Comparison of ENCODE assay signal across 1 cellular context in the genomic region with DNA sequence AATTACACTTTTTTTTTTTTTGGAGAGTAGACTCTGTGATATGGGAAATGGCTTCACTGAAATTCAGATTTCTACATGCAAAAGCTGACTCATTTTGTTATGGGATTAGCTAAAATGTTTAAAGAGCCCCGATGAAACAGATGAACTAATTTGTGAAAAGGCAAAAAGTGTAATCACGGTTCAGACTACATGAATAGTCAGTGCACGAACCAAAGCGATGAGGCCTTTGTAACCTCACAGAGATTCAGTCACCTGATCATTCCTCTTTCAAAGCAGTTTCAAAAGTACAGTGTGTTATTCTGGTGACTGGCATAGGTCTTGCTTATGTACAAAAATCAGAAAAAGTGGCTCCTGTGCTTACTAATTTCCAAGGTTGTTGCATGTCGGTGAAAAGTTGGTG.
TF ChIP-seq lines count a peak whose summit lies in the region.

No MANE protein-coding gene starts in this region.

TF ChIP-seq in WTC11, 78 proteins besides CTCF, POLR2A, EP300 and RAD21 (continued from another document):
- TF ChIP-seq, protein P1, sequence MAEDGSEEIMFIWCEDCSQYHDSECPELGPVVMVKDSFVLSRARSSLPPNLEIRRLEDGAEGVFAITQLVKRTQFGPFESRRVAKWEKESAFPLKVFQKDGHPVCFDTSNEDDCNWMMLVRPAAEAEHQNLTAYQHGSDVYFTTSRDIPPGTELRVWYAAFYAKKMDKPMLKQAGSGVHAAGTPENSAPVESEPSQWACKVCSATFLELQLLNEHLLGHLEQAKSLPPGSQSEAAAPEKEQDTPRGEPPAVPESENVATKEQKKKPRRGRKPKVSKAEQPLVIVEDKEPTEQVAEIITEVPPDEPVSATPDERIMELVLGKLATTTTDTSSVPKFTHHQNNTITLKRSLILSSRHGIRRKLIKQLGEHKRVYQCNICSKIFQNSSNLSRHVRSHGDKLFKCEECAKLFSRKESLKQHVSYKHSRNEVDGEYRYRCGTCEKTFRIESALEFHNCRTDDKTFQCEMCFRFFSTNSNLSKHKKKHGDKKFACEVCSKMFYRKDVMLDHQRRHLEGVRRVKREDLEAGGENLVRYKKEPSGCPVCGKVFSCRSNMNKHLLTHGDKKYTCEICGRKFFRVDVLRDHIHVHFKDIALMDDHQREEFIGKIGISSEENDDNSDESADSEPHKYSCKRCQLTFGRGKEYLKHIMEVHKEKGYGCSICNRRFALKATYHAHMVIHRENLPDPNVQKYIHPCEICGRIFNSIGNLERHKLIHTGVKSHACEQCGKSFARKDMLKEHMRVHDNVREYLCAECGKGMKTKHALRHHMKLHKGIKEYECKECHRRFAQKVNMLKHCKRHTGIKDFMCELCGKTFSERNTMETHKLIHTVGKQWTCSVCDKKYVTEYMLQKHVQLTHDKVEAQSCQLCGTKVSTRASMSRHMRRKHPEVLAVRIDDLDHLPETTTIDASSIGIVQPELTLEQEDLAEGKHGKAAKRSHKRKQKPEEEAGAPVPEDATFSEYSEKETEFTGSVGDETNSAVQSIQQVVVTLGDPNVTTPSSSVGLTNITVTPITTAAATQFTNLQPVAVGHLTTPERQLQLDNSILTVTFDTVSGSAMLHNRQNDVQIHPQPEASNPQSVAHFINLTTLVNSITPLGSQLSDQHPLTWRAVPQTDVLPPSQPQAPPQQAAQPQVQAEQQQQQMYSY (CRISPR knock-in tag; IDR thresholded peaks at IDR 0.05) = no peak
- TF ChIP-seq, protein P2, sequence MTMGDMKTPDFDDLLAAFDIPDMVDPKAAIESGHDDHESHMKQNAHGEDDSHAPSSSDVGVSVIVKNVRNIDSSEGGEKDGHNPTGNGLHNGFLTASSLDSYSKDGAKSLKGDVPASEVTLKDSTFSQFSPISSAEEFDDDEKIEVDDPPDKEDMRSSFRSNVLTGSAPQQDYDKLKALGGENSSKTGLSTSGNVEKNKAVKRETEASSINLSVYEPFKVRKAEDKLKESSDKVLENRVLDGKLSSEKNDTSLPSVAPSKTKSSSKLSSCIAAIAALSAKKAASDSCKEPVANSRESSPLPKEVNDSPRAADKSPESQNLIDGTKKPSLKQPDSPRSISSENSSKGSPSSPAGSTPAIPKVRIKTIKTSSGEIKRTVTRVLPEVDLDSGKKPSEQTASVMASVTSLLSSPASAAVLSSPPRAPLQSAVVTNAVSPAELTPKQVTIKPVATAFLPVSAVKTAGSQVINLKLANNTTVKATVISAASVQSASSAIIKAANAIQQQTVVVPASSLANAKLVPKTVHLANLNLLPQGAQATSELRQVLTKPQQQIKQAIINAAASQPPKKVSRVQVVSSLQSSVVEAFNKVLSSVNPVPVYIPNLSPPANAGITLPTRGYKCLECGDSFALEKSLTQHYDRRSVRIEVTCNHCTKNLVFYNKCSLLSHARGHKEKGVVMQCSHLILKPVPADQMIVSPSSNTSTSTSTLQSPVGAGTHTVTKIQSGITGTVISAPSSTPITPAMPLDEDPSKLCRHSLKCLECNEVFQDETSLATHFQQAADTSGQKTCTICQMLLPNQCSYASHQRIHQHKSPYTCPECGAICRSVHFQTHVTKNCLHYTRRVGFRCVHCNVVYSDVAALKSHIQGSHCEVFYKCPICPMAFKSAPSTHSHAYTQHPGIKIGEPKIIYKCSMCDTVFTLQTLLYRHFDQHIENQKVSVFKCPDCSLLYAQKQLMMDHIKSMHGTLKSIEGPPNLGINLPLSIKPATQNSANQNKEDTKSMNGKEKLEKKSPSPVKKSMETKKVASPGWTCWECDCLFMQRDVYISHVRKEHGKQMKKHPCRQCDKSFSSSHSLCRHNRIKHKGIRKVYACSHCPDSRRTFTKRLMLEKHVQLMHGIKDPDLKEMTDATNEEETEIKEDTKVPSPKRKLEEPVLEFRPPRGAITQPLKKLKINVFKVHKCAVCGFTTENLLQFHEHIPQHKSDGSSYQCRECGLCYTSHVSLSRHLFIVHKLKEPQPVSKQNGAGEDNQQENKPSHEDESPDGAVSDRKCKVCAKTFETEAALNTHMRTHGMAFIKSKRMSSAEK (CRISPR knock-in tag; IDR thresholded peaks at IDR 0.05; ENCODE audit: borderline replicate concordance) = no peak
- TF ChIP-seq, protein P3, sequence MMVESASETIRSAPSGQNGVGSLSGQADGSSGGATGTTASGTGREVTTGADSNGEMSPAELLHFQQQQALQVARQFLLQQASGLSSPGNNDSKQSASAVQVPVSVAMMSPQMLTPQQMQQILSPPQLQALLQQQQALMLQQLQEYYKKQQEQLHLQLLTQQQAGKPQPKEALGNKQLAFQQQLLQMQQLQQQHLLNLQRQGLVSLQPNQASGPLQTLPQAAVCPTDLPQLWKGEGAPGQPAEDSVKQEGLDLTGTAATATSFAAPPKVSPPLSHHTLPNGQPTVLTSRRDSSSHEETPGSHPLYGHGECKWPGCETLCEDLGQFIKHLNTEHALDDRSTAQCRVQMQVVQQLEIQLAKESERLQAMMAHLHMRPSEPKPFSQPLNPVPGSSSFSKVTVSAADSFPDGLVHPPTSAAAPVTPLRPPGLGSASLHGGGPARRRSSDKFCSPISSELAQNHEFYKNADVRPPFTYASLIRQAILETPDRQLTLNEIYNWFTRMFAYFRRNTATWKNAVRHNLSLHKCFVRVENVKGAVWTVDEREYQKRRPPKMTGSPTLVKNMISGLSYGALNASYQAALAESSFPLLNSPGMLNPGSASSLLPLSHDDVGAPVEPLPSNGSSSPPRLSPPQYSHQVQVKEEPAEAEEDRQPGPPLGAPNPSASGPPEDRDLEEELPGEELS (CRISPR knock-in tag; IDR thresholded peaks at IDR 0.05) = no peak
- TF ChIP-seq ZNF219 (CRISPR knock-in tag; IDR thresholded peaks at IDR 0.05; ENCODE audit: borderline replicate concordance) (no peak), JUN (CRISPR knock-in tag; IDR thresholded peaks at IDR 0.05) (no peak), MXD4 (CRISPR knock-in tag; IDR thresholded peaks at IDR 0.05; ENCODE audit: borderline replicate concordance) (no peak), ESRRA (CRISPR knock-in tag; IDR thresholded peaks at IDR 0.05; ENCODE audit: borderline replicate concordance) (no peak)
- TF ChIP-seq, protein P4, sequence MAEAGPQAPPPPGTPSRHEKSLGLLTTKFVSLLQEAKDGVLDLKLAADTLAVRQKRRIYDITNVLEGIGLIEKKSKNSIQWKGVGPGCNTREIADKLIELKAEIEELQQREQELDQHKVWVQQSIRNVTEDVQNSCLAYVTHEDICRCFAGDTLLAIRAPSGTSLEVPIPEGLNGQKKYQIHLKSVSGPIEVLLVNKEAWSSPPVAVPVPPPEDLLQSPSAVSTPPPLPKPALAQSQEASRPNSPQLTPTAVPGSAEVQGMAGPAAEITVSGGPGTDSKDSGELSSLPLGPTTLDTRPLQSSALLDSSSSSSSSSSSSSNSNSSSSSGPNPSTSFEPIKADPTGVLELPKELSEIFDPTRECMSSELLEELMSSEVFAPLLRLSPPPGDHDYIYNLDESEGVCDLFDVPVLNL (CRISPR knock-in tag; IDR thresholded peaks at IDR 0.05; ENCODE audit: borderline replicate concordance, low read depth) = no peak
